8 cellular contexts compared by ENCODE assay signal in the genomic region with DNA sequence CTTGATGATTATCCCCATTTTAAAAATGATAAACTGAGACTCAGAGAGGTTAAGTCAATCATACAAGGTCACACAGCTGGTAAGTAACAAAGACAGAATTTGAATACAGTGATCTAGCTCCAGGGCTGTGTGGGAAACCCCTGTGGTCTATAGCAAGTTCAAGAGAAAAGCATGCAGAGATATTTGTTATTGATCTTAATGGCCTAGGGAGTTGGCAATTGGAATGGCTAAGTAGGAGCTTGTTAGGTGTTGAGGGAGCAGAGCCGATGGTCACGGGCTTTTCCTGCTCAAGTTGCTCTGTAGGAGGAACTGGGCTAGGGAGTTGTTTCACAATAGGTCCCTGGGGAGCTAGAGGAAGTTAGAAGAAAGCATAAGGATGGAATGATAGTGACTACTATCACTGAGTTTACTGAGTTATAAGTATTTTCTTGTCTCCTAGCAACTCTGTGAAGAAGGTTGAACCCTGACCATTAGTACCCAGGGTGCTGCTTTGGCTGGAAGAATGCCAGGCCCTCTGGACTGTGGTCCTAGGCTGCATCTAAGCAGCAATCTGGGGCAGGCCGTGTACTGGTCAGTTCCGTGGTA. TPM values are rescaled to one million over a fixed set of nuclear protein-coding genes. Genes with fewer than 3 reads are reported as not detected.
DNase-seq lines count a peak whose midpoint lies in the region; ATAC-seq lines count a peak whose summit lies in the region.

No MANE protein-coding gene starts in this region.

- H3K23ac ChIP-seq in neuronal stem cell (ENCODE audit: low read depth, low read length, poor library complexity), result no peak overlapping the region

- no peak overlapping the region for H3K4ac ChIP-seq in neuronal stem cell (ENCODE audit: low read length)

- H3K4me1 ChIP-seq in neuronal stem cell (ENCODE audit: control insufficient read depth in 2 of 2, insufficient read depth in 1 of 2, low read depth in 1 of 2, low read length in 2 of 2), result no peaks in the 10 kb centered on the region

- peak overlapping the region; percentile 29 for H2AFZ ChIP-seq in neuronal stem cell (ENCODE audit: low read length)

- no peak overlapping the region for H2BK120ac ChIP-seq in neuronal stem cell (ENCODE audit: low read depth, low read length)

- H3K36me3 ChIP-seq in neuronal stem cell (replicated peaks in 1 of 2; ENCODE audit: control insufficient read depth in 2 of 2, insufficient read depth in 2 of 2, low read length in 2 of 2), result no peaks in the 10 kb centered on the region

- H3K14ac ChIP-seq in neuronal stem cell (ENCODE audit: low read length), result no peak overlapping the region

- DNase-seq in ELR (ENCODE audit: low read depth) (peak; percentile 20), M059J (ENCODE audit: low read depth) (peak; percentile 31), neuronal stem cell (ENCODE audit: low spot score) (no peak), NCI-H128 (lab: John Stamatoyannopoulos, UW; ENCODE audit: unreplicated experiment) (no peak), NCI-H2171 (lab: John Stamatoyannopoulos, UW) (no peak)

- no peak overlapping the region for H2BK15ac ChIP-seq in neuronal stem cell (ENCODE audit: low read length)

- H3K9ac ChIP-seq in neuronal stem cell (ENCODE audit: low read depth, low read length, poor library complexity), result no peak overlapping the region

- no peak overlapping the region for H2AK5ac ChIP-seq in neuronal stem cell (ENCODE audit: low read depth, low read length)

- no peak overlapping the region for H3K4me2 ChIP-seq in neuronal stem cell (ENCODE audit: insufficient read depth, low read length, poor library complexity, severe bottlenecking)

- no peak overlapping the region for H4K8ac ChIP-seq in neuronal stem cell (ENCODE audit: low read depth, low read length)

- H3K27me3 ChIP-seq in neuronal stem cell (ENCODE audit: control insufficient read depth in 3 of 3, insufficient read depth in 3 of 3, low read depth in 1 of 3, low read length in 3 of 3), result no peaks in the 10 kb centered on the region

- no peaks in the 10 kb centered on the region for H3K9me3 ChIP-seq in neuronal stem cell (replicated peaks in 1 of 2; ENCODE audit: control insufficient read depth in 2 of 2, insufficient read depth in 1 of 2, low read depth in 1 of 2, low read length in 2 of 2)

- H2BK12ac ChIP-seq in neuronal stem cell (ENCODE audit: low read length), result no peak overlapping the region

- no peak overlapping the region for H3K18ac ChIP-seq in neuronal stem cell (ENCODE audit: low read length)

- ATAC-seq in GM21390 (IDR thresholded peaks at IDR 0.05; ENCODE audit: unreplicated experiment) (peak; percentile 49), HG03439 (IDR thresholded peaks at IDR 0.05; ENCODE audit: unreplicated experiment) (no peak)

- H3K4me3 ChIP-seq in neuronal stem cell (ENCODE audit: low read length in 2 of 2), result no peak overlapping the region

- H2BK5ac ChIP-seq in neuronal stem cell (ENCODE audit: low read length), result no peak overlapping the region

- no peaks in the 10 kb centered on the region for H3K79me1 ChIP-seq in neuronal stem cell (ENCODE audit: low read depth, low read length)

- peak overlapping the region; percentile 24 for H3K27ac ChIP-seq in cingulate gyrus (ENCODE audit: low read depth, low read length)
- no peak overlapping the region for H3K27ac ChIP-seq in neuronal stem cell (replicated peaks; ENCODE audit: low read length)

- WGBS in neuronal stem cell (ENCODE audit: extremely low coverage in 2 of 2, insufficient read length in 2 of 2, insufficient replicate concordance in 1 of 2), 2 donors, result no CpG with 5 or more reads among the region's 4 CpGs

- H4K91ac ChIP-seq in neuronal stem cell (ENCODE audit: low read depth, low read length, poor library complexity), result no peak overlapping the region

RNA-seq across cellular contexts. Expression of gene RNF125, which starts 30.0 kb away (rescaled TPM):
- 0.07 TPM in 1 of 2 replicates, not detected in the other for total RNA-seq in M059J (2014; rRNA removed; shearing (Covaris generic))
- 3.4 TPM for polyA plus RNA-seq in neuronal stem cell (2013, experiment 1 of 2)
- polyA plus RNA-seq in neuronal stem cell (2013, experiment 2 of 2), result 3.2 TPM

RNA-seq across cellular contexts. Expression of gene RNF138, which starts 43.1 kb away (rescaled TPM):
- total RNA-seq in M059J (2014; rRNA removed; shearing (Covaris generic)), result 78.6 and 86.7 TPM in 2 replicates
- 33.6 TPM for polyA plus RNA-seq in neuronal stem cell (2013, experiment 1 of 2)
- 34.8 TPM for polyA plus RNA-seq in neuronal stem cell (2013, experiment 2 of 2)

Comparison
In these comparisons a context has a peak if more than half of its experiments do, and no peak if none do; other contexts are left out.
1. DNase-seq: peak in ELR (single experiment) and M059J (single experiment); none in neuronal stem cell (single experiment), NCI-H128 (single experiment) and NCI-H2171 (single experiment).